15 cellular contexts compared by ENCODE assay signal in the genomic region with DNA sequence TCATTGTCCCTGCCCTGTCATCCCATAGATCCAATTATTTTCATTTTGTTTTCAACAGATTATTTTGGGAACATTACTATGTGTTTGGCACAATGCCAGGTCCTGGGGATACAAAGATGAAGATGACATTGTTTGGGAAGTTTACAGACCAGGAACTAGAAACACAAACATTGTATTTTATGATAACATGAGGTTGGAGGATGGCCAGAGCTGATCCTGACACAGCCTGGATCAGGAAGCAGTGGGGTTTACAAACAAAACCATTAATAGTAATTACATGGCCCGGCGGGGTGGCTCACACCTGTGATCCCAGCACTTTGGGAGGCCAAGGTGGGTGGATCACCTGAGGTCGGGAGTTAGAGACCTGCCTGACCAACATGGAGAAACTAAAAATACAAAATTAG. TPM values are rescaled to one million over a fixed set of nuclear protein-coding genes. Genes with fewer than 3 reads are reported as not detected.
DNase-seq lines count a peak whose midpoint lies in the region; ATAC-seq and TF ChIP-seq lines count a peak whose summit lies in the region.
"Had no signal": no experiment of that assay in that cellular context is flagged by ENCODE, and none has a peak within 500 bp of the region (broad histone marks: within the 10 kb centered on the region; RNA-seq: fewer than 3 reads in every experiment).

No MANE protein-coding gene starts in this region.

- H3K4me3 Mint-ChIP-seq in immature natural killer cell, result no peak overlapping the region
- H3K4me3 Mint-ChIP-seq: activated T-helper 17 cell treated with anti-CD3 and anti-CD28 coated beads, Interleukin-2, amount 50 U/mL, for 72 hours; H9 had no signal

- no peaks in the 10 kb centered on the region for H3K36me3 Mint-ChIP-seq in immature natural killer cell

- DNase-seq in Ammon's horn (ENCODE audit: low spot score), result peak; percentile 87
- DNase-seq in NCI-H1417 (lab: John Stamatoyannopoulos, UW), result peak in 2 of 3 experiments; percentile 65 to 94
- peak in 26 of 51 donors; percentile 5 to 84 (median 24) for DNase-seq in hypothalamus (lab: John Stamatoyannopoulos, UW)
- no peak for DNase-seq in immature natural killer cell
- DNase-seq: activated CD4-positive, alpha-beta T cell treated with anti-CD3 and anti-CD28 coated beads, Interleukin-2, amount 50 U/mL, for 48 hours; cortex of kidney; stimulated activated naive CD8-positive, alpha-beta T cell treated with anti-CD3 and anti-CD28 coated beads, Interleukin-15, Interleukin-2, amounts not matched to agents 100 U/mL and 50 U/mL, for 24 hours had no signal

- peaks cover 0 to 6% of the 10 kb centered on the region in 2 donors for H3K4me1 Mint-ChIP-seq in immature natural killer cell
- H3K4me1 Mint-ChIP-seq: activated T-helper 17 cell treated with anti-CD3 and anti-CD28 coated beads, Interleukin-2, amount 50 U/mL, for 72 hours had no signal

- H3K27ac Mint-ChIP-seq in immature natural killer cell, result no peak overlapping the region
- H3K27ac Mint-ChIP-seq: activated T-helper 17 cell treated with anti-CD3 and anti-CD28 coated beads, Interleukin-2, amount 50 U/mL, for 72 hours; H9 had no signal

- no peaks in the 10 kb centered on the region for H3K9me3 Mint-ChIP-seq in immature natural killer cell
- H3K9me3 Mint-ChIP-seq: activated T-helper 17 cell treated with anti-CD3 and anti-CD28 coated beads, Interleukin-2, amount 50 U/mL, for 72 hours; H9 had no signal

- ATAC-seq in GM21515 (IDR thresholded peaks at IDR 0.05; ENCODE audit: unreplicated experiment) (no peak), HG02884 (IDR thresholded peaks at IDR 0.05; ENCODE audit: unreplicated experiment) (no peak), GM21360 (IDR thresholded peaks at IDR 0.05; ENCODE audit: unreplicated experiment) (no peak)
- ATAC-seq: A549; activated T-helper 17 cell treated with anti-CD3 and anti-CD28 coated beads, Interleukin-2, amount 50 U/mL, for 72 hours; stimulated activated naive CD8-positive, alpha-beta T cell treated with anti-CD3 and anti-CD28 coated beads, Interleukin-15, Interleukin-2, amounts not matched to agents 100 U/mL and 50 U/mL, for 24 hours had no signal

- peaks cover 0 to 8% (median 3%) of the 10 kb centered on the region in 3 donors for H3K27me3 Mint-ChIP-seq in immature natural killer cell (ENCODE audit: low read depth in 3 of 3)

TF ChIP-seq in PFSK-1, 5 proteins besides CTCF, POLR2A, EP300 and RAD21:
- TF ChIP-seq POLR2AphosphoS5 (IDR thresholded peaks at IDR 0.05; ENCODE audit: low read depth, low read length) (no peak), SIN3A (IDR thresholded peaks at IDR 0.05; ENCODE audit: borderline replicate concordance, insufficient read depth, low read length) (0 out of 2 replicates have a peak, but pooled peaks have one; percentile 18), TAF1 (IDR thresholded peaks at IDR 0.05; ENCODE audit: borderline replicate concordance, insufficient read depth, low read length) (no peak), FOXP2 (optimal IDR thresholded peaks at IDR 0.05; ENCODE audit: borderline replicate concordance, extremely low read depth, extremely low read length, insufficient read depth) (peak; percentile 71)
- TF ChIP-seq, protein P1, sequence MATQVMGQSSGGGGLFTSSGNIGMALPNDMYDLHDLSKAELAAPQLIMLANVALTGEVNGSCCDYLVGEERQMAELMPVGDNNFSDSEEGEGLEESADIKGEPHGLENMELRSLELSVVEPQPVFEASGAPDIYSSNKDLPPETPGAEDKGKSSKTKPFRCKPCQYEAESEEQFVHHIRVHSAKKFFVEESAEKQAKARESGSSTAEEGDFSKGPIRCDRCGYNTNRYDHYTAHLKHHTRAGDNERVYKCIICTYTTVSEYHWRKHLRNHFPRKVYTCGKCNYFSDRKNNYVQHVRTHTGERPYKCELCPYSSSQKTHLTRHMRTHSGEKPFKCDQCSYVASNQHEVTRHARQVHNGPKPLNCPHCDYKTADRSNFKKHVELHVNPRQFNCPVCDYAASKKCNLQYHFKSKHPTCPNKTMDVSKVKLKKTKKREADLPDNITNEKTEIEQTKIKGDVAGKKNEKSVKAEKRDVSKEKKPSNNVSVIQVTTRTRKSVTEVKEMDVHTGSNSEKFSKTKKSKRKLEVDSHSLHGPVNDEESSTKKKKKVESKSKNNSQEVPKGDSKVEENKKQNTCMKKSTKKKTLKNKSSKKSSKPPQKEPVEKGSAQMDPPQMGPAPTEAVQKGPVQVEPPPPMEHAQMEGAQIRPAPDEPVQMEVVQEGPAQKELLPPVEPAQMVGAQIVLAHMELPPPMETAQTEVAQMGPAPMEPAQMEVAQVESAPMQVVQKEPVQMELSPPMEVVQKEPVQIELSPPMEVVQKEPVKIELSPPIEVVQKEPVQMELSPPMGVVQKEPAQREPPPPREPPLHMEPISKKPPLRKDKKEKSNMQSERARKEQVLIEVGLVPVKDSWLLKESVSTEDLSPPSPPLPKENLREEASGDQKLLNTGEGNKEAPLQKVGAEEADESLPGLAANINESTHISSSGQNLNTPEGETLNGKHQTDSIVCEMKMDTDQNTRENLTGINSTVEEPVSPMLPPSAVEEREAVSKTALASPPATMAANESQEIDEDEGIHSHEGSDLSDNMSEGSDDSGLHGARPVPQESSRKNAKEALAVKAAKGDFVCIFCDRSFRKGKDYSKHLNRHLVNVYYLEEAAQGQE (IDR thresholded peaks at IDR 0.05; ENCODE audit: insufficient read depth in 1 of 2, low read depth in 2 of 2, low read length in 2 of 2), result no peak

RNA-seq across cellular contexts. Expression of gene CLRN2, which starts 29.9 kb away (rescaled TPM):
- not detected for polyA plus RNA-seq in PFSK-1 (2012; ENCODE audit: insufficient read length, low read depth)
- not detected for polyA plus RNA-seq in immature natural killer cell
- polyA plus RNA-seq: A549, fibroblast of lung had no signal

RNA-seq across cellular contexts. Expression of gene LAP3, which starts 32.2 kb away (rescaled TPM):
- 34.6 TPM for polyA plus RNA-seq in PFSK-1 (2012; ENCODE audit: insufficient read length, low read depth)
- polyA plus RNA-seq in immature natural killer cell, result 100 to 1,000 TPM in 1 of 3 donors, 10 to 100 TPM in 2; 56.5 to 106 (median 72.7) TPM

RNA-seq across cellular contexts. Expression of gene QDPR, which starts 32.9 kb away (rescaled TPM):
- polyA plus RNA-seq in PFSK-1 (2012; ENCODE audit: insufficient read length, low read depth), result 51.5 TPM
- 10 to 100 TPM; 20.5 to 28.9 (median 23.6) TPM for polyA plus RNA-seq in immature natural killer cell

Comparison
In these comparisons a context has a peak if more than half of its experiments do, and no peak if none do; other contexts are left out.
1. DNase-seq: peak in Ammon's horn (single experiment), NCI-H1417 (2 of 3) and hypothalamus (26 of 51); none in immature natural killer cell (0 of 3).